35 cellular contexts compared by ENCODE assay signal in genomic region chr14:47179906-47180305, GRCh38.
"Had no signal": no experiment of that assay in that cellular context is flagged by ENCODE, and none has a peak within 500 bp of the region (broad histone marks: within the 10 kb centered on the region; RNA-seq: fewer than 3 reads in every experiment).

No MANE protein-coding gene starts in this region.

- H3K27ac Mint-ChIP-seq: activated CD4-positive, alpha-beta memory T cell treated with anti-CD3 and anti-CD28 coated beads for 36 hours; activated CD4-positive, alpha-beta T cell treated with anti-CD3 and anti-CD28 coated beads for 36 hours; activated CD4-positive, alpha-beta T cell treated with anti-CD3 and anti-CD28 coated beads, Interleukin-2, amount 10 ng/mL, durations not matched to agents 24 days and 14 days; activated CD8-positive, alpha-beta memory T cell treated with anti-CD3 and anti-CD28 coated beads, Interleukin-2, amount 10 ng/mL, durations not matched to agents 7 days and 5 days; activated CD8-positive, alpha-beta T cell treated with anti-CD3 and anti-CD28 coated beads, Interleukin-2, amount 10 ng/mL, durations not matched to agents 7 days and 5 days; activated naive CD4-positive, alpha-beta T cell treated with anti-CD3 and anti-CD28 coated beads, Interleukin-2, amount 10 ng/mL, durations not matched to agents 7 days and 5 days; activated naive CD4-positive, alpha-beta T cell treated with anti-CD3 and anti-CD28 coated beads, Interleukin-2, amount 50 U/mL, for 72 hours; activated naive CD8-positive, alpha-beta T cell treated with anti-CD3 and anti-CD28 coated beads, Interleukin-2, amount 10 ng/mL, durations not matched to agents 7 days and 5 days; activated T-helper 1 cell treated with anti-CD3 and anti-CD28 coated beads, Interleukin-12 subunit alpha, Interleukin-12 subunit beta, Interleukin-2, Interleukin-4 antibody, amounts not matched to agents 30 ng/mL and 10 ng/mL and 1 ng/mL, durations not matched to agents 14 hours and 24 hours and 36 hours; activated T-helper 2 cell treated with anti-CD3 and anti-CD28 coated beads, Interferon-gamma antibody, Interleukin-2, Interleukin-4, amounts not matched to agents 10 μg/mL and 5 μg/mL and 100 μg/mL, durations not matched to agents 14 hours and 24 hours and 36 hours; brain; dendritic cell treated with granulocyte-macrophage colony-stimulating factor and Interleukin-4, amounts not matched to agents 40 ng/mL and 50 ng/mL, for 4 days; endodermal cell had no signal

- H3K27me3 Mint-ChIP-seq: activated CD4-positive, alpha-beta memory T cell treated with anti-CD3 and anti-CD28 coated beads for 36 hours; activated CD4-positive, alpha-beta T cell treated with anti-CD3 and anti-CD28 coated beads for 36 hours; activated CD4-positive, alpha-beta T cell treated with anti-CD3 and anti-CD28 coated beads, Interleukin-2, amount 10 ng/mL, durations not matched to agents 24 days and 14 days; activated CD8-positive, alpha-beta memory T cell treated with anti-CD3 and anti-CD28 coated beads, Interleukin-2, amount 10 ng/mL, durations not matched to agents 7 days and 5 days; activated naive CD4-positive, alpha-beta T cell treated with anti-CD3 and anti-CD28 coated beads, Interleukin-2, amount 10 ng/mL, durations not matched to agents 7 days and 5 days; activated naive CD8-positive, alpha-beta T cell treated with anti-CD3 and anti-CD28 coated beads, Interleukin-2, amount 10 ng/mL, durations not matched to agents 7 days and 5 days; dendritic cell treated with granulocyte-macrophage colony-stimulating factor and Interleukin-4, amounts not matched to agents 40 ng/mL and 50 ng/mL, for 4 days had no signal

- H3K36me3 Mint-ChIP-seq: activated CD4-positive, alpha-beta memory T cell treated with anti-CD3 and anti-CD28 coated beads for 36 hours; activated CD8-positive, alpha-beta memory T cell treated with anti-CD3 and anti-CD28 coated beads, Interleukin-2, amount 10 ng/mL, durations not matched to agents 7 days and 5 days; activated naive CD4-positive, alpha-beta T cell treated with anti-CD3 and anti-CD28 coated beads, Interleukin-2, amount 10 ng/mL, durations not matched to agents 7 days and 5 days; activated naive CD4-positive, alpha-beta T cell treated with anti-CD3 and anti-CD28 coated beads, Interleukin-2, amount 50 U/mL, for 72 hours; activated naive CD8-positive, alpha-beta T cell treated with anti-CD3 and anti-CD28 coated beads, Interleukin-2, amount 10 ng/mL, durations not matched to agents 7 days and 5 days; brain had no signal

- H3K27me3 ChIP-seq: ascending aorta, breast epithelium, cardiac muscle cell, dorsolateral prefrontal cortex, esophagus muscularis mucosa, foreskin keratinocyte, gastrocnemius medialis, heart left ventricle had no signal

- H3K9me3 ChIP-seq: ascending aorta, esophagus muscularis mucosa, gastrocnemius medialis had no signal

- H3K27ac ChIP-seq: ascending aorta, breast epithelium, cardiac muscle cell, coronary artery, dorsolateral prefrontal cortex, esophagus muscularis mucosa, foreskin keratinocyte, gastrocnemius medialis, heart left ventricle had no signal

- H3K4me3 Mint-ChIP-seq: activated CD4-positive, alpha-beta memory T cell treated with anti-CD3 and anti-CD28 coated beads for 36 hours; activated CD4-positive, alpha-beta T cell treated with anti-CD3 and anti-CD28 coated beads for 36 hours; activated CD4-positive, alpha-beta T cell treated with anti-CD3 and anti-CD28 coated beads, Interleukin-2, amount 10 ng/mL, durations not matched to agents 24 days and 14 days; activated CD8-positive, alpha-beta memory T cell treated with anti-CD3 and anti-CD28 coated beads, Interleukin-2, amount 10 ng/mL, durations not matched to agents 7 days and 5 days; activated CD8-positive, alpha-beta T cell treated with anti-CD3 and anti-CD28 coated beads, Interleukin-2, amount 10 ng/mL, durations not matched to agents 7 days and 5 days; activated naive CD4-positive, alpha-beta T cell treated with anti-CD3 and anti-CD28 coated beads, Interleukin-2, amount 10 ng/mL, durations not matched to agents 7 days and 5 days; activated naive CD8-positive, alpha-beta T cell treated with anti-CD3 and anti-CD28 coated beads, Interleukin-2, amount 10 ng/mL, durations not matched to agents 7 days and 5 days; activated T-helper 1 cell treated with anti-CD3 and anti-CD28 coated beads, Interleukin-12 subunit alpha, Interleukin-12 subunit beta, Interleukin-2, Interleukin-4 antibody, amounts not matched to agents 30 ng/mL and 10 ng/mL and 1 ng/mL, durations not matched to agents 14 hours and 24 hours and 36 hours; brain; dendritic cell treated with granulocyte-macrophage colony-stimulating factor and Interleukin-4, amounts not matched to agents 40 ng/mL and 50 ng/mL, for 4 days; endodermal cell had no signal

- H3K4me1 ChIP-seq: ascending aorta, breast epithelium, esophagus muscularis mucosa, foreskin keratinocyte, gastrocnemius medialis, heart left ventricle had no signal

- H3K9me3 Mint-ChIP-seq: activated CD4-positive, alpha-beta T cell treated with anti-CD3 and anti-CD28 coated beads, Interleukin-2, amount 10 ng/mL, durations not matched to agents 24 days and 14 days; activated naive CD8-positive, alpha-beta T cell treated with anti-CD3 and anti-CD28 coated beads, Interleukin-2, amount 10 ng/mL, durations not matched to agents 7 days and 5 days had no signal

- DNase-seq: activated CD4-positive, alpha-beta memory T cell treated with anti-CD3 and anti-CD28 coated beads for 36 hours; activated CD4-positive, alpha-beta T cell treated with anti-CD3 and anti-CD28 coated beads for 36 hours; activated CD4-positive, alpha-beta T cell treated with anti-CD3 and anti-CD28 coated beads, Interleukin-2, amount 10 ng/mL, durations not matched to agents 24 days and 14 days; activated CD4-positive, CD25-positive, alpha-beta regulatory T cell; activated CD4-positive, CD25-positive, alpha-beta regulatory T cell treated with anti-CD3 and anti-CD28 coated beads, Interleukin-2, amount 50 U/mL, for 72 hours; activated CD8-positive, alpha-beta memory T cell treated with anti-CD3 and anti-CD28 coated beads, Interleukin-2, amount 10 ng/mL, durations not matched to agents 7 days and 5 days; activated CD8-positive, alpha-beta memory T cell treated with anti-CD3 and anti-CD28 coated beads, Interleukin-2, amount 50 U/mL, for 4 hours; activated CD8-positive, alpha-beta T cell treated with anti-CD3 and anti-CD28 coated beads, Interleukin-2, amount 10 ng/mL, durations not matched to agents 7 days and 5 days; activated effector memory CD4-positive, alpha-beta T cell treated with anti-CD3 and anti-CD28 coated beads, Interleukin-2, amount 50 U/mL, for 16 hours; activated naive CD4-positive, alpha-beta T cell; activated naive CD4-positive, alpha-beta T cell treated with anti-CD3 and anti-CD28 coated beads, Interleukin-2, amount 10 ng/mL, durations not matched to agents 7 days and 5 days; activated naive CD8-positive, alpha-beta T cell treated with anti-CD3 and anti-CD28 coated beads, Interleukin-2, amount 10 ng/mL, durations not matched to agents 7 days and 5 days; activated T-cell treated with anti-CD3 and anti-CD28 coated beads, Interleukin-2, amount 50 U/mL, for 1 hour; activated T-cell treated with anti-CD3 and anti-CD28 coated beads, Interleukin-2, amount 50 U/mL, for 48 hours; central memory CD4-positive, alpha-beta T cell; cerebellar nuclear complex; dorsolateral prefrontal cortex; effector memory CD4-positive, alpha-beta T cell; endodermal cell; erythroblast; foreskin keratinocyte; gastrocnemius medialis; glutamatergic neuron; heart left ventricle; T-helper 2 cell had no signal

- H3K4me3 ChIP-seq: ascending aorta, breast epithelium, cardiac muscle cell, coronary artery, dorsolateral prefrontal cortex, esophagus muscularis mucosa, gastrocnemius medialis, heart left ventricle had no signal

- ATAC-seq: activated CD4-positive, alpha-beta T cell treated with anti-CD3 and anti-CD28 coated beads for 36 hours; activated CD8-positive, alpha-beta memory T cell treated with anti-CD3 and anti-CD28 coated beads, Interleukin-2, amount 10 ng/mL, durations not matched to agents 7 days and 5 days; activated CD8-positive, alpha-beta T cell treated with anti-CD3 and anti-CD28 coated beads, Interleukin-2, amount 10 ng/mL, durations not matched to agents 7 days and 5 days; activated naive CD4-positive, alpha-beta T cell treated with anti-CD3 and anti-CD28 coated beads, Interleukin-2, amount 50 U/mL, for 72 hours; foreskin keratinocyte; gastrocnemius medialis; heart left ventricle had no signal

- H3K36me3 ChIP-seq: ascending aorta, breast epithelium, cardiac muscle cell, esophagus muscularis mucosa, gastrocnemius medialis, heart left ventricle had no signal

- H3K4me1 Mint-ChIP-seq: activated CD4-positive, alpha-beta T cell treated with anti-CD3 and anti-CD28 coated beads for 36 hours; activated CD4-positive, alpha-beta T cell treated with anti-CD3 and anti-CD28 coated beads, Interleukin-2, amount 10 ng/mL, durations not matched to agents 24 days and 14 days; activated CD8-positive, alpha-beta memory T cell treated with anti-CD3 and anti-CD28 coated beads, Interleukin-2, amount 10 ng/mL, durations not matched to agents 7 days and 5 days; activated naive CD4-positive, alpha-beta T cell treated with anti-CD3 and anti-CD28 coated beads, Interleukin-2, amount 10 ng/mL, durations not matched to agents 7 days and 5 days; activated naive CD8-positive, alpha-beta T cell treated with anti-CD3 and anti-CD28 coated beads, Interleukin-2, amount 10 ng/mL, durations not matched to agents 7 days and 5 days; brain; endodermal cell had no signal
